Comparison of ENCODE assay signal across 13 cellular contexts in the genomic region with DNA sequence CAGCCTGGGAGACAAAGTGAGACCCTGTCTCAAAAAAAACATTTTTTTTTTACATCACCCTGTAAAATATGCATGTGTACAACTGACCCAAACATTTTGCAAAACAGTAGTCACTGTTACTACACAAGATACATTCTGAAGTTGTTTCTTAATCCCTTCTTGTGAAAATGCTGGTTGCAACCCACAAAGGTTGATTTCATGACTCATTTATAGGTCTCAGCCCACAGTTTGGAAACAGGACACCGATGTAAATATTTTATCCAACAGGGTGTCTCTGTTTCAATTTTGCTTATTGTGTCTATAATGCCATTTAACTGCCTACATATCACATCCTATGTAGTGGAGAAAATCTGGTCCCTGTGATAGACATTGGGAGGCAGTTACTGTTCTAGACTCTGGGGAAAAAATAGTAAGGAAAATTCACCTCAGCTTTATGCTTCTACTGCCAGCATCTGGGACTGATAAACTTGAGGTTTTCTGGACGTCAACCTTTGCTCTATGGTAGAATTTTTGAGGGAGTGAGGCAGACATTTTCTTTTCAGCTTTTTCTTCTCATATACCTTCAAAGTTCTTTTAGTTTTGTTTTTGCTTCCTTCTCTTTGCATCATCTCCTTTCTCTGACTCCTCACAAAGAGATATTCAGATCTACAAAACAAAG. TPM values are rescaled to one million over a fixed set of nuclear protein-coding genes. Genes with fewer than 3 reads are reported as not detected.
DNase-seq lines count a peak whose midpoint lies in the region; ATAC-seq and TF ChIP-seq lines count a peak whose summit lies in the region.
"Had no signal": no experiment of that assay in that cellular context is flagged by ENCODE, and none has a peak within 500 bp of the region (broad histone marks: within the 10 kb centered on the region; RNA-seq: fewer than 3 reads in every experiment).

No MANE protein-coding gene starts in this region.

- H3K9me3 Mint-ChIP-seq in CD4-positive, alpha-beta T cell, result no peaks in the 10 kb centered on the region
- H3K9me3 Mint-ChIP-seq in HFFc6, result no peaks in the 10 kb centered on the region
- H3K9me3 Mint-ChIP-seq in activated T-helper 2 cell treated with anti-CD3 and anti-CD28 coated beads, Interferon-gamma antibody, Interleukin-2, Interleukin-4, amounts not matched to agents 10 μg/mL and 5 μg/mL and 100 μg/mL, durations not matched to agents 14 hours and 24 hours and 36 hours, result no peaks in the 10 kb centered on the region
- H3K9me3 Mint-ChIP-seq: memory B cell had no signal

- TF ChIP-seq POLR2A in heart left ventricle (IDR thresholded peaks at IDR 0.05), result no peak

- H3K36me3 Mint-ChIP-seq in CD4-positive, alpha-beta T cell (ENCODE audit: low read depth), result peaks cover 17% of the 10 kb centered on the region
- no peaks in the 10 kb centered on the region for H3K36me3 Mint-ChIP-seq in HFFc6 (ENCODE audit: low read depth)
- peaks cover 25% of the 10 kb centered on the region for H3K36me3 Mint-ChIP-seq in activated T-helper 2 cell treated with anti-CD3 and anti-CD28 coated beads, Interferon-gamma antibody, Interleukin-2, Interleukin-4, amounts not matched to agents 10 μg/mL and 5 μg/mL and 100 μg/mL, durations not matched to agents 14 hours and 24 hours and 36 hours (ENCODE audit: low read depth)
- H3K36me3 Mint-ChIP-seq: memory B cell had no signal

- no peak overlapping the region for H3K4me3 ChIP-seq in heart left ventricle
- H3K4me3 ChIP-seq: vagina had no signal

- POLR2A ChIA-PET in CD4-positive, alpha-beta T cell (lab: Charles Lee), result interaction anchor here (1.0 to 3.3 kb wide), 2 partner anchors 26 to 76 kb away, joined by 3 to 18 read pairs; no protein-coding TSS in a partner anchor

- CTCF ChIA-PET in CD4-positive, alpha-beta T cell (lab: Charles Lee), result interaction anchor here (1.0 kb wide), 1 partner anchor 41 kb away, joined by 5 read pairs; no protein-coding TSS in a partner anchor

- no peak for ATAC-seq in CD4-positive, alpha-beta T cell (ENCODE audit: poor library complexity)
- ATAC-seq in heart left ventricle (no peak), esophagus mucosa (no peak), HG02938 (IDR thresholded peaks at IDR 0.05; ENCODE audit: unreplicated experiment) (no peak)

- TF ChIP-seq CTCF in CD4-positive, alpha-beta T cell (IDR thresholded peaks at IDR 0.05), result no peak
- no peak for TF ChIP-seq CTCF in HFFc6 (IDR thresholded peaks at IDR 0.05)
- TF ChIP-seq CTCF in heart left ventricle (IDR thresholded peaks at IDR 0.05), result no peak

- no peaks in the 10 kb centered on the region for H3K36me3 ChIP-seq in heart left ventricle
- H3K36me3 ChIP-seq: vagina had no signal

- 74 to 90% (median 85%) methylated on average over 2 of the region's 2 CpGs for WGBS in heart left ventricle, 4 donors

- peak overlapping the region; percentile 96 for H3K4me3 Mint-ChIP-seq in CD4-positive, alpha-beta T cell
- no peak overlapping the region for H3K4me3 Mint-ChIP-seq in HFFc6
- peak overlapping the region; percentile 92 for H3K4me3 Mint-ChIP-seq in activated T-helper 2 cell treated with anti-CD3 and anti-CD28 coated beads, Interferon-gamma antibody, Interleukin-2, Interleukin-4, amounts not matched to agents 10 μg/mL and 5 μg/mL and 100 μg/mL, durations not matched to agents 14 hours and 24 hours and 36 hours (ENCODE audit: low read depth)
- H3K4me3 Mint-ChIP-seq: memory B cell had no signal

- intact Hi-C loops in CD4-positive, alpha-beta T cell (cut with DNase I, micrococcal nuclease), result loop anchor here in 1 of 2 experiments (5.0 kb wide), 2 partner anchors 75 to 270 kb away; partner anchors contain the start of genes ADCK2 and MKRN1
- intact Hi-C loops in activated T-helper 2 cell treated with anti-CD3 and anti-CD28 coated beads, Interferon-gamma antibody, Interleukin-2, Interleukin-4, amounts not matched to agents 10 μg/mL and 5 μg/mL and 100 μg/mL, durations not matched to agents 14 hours and 24 hours and 36 hours (cut with micrococcal nuclease), result loop anchor here (1.0 to 5.0 kb wide), 10 partner anchors 14 to 520 kb away; partner anchors contain the start of genes BRAF, KDM7A, MKRN1 and NDUFB2
- intact Hi-C loops in heart left ventricle (cut with DNase I), result no loop called here

- no peaks in the 10 kb centered on the region for H3K9me3 ChIP-seq in CD4-positive, alpha-beta T cell (ENCODE audit: control insufficient read depth, low read length)
- H3K9me3 ChIP-seq in heart left ventricle, result no peaks in the 10 kb centered on the region
- H3K9me3 ChIP-seq: vagina had no signal

- H3K27me3 ChIP-seq in CD4-positive, alpha-beta T cell (ENCODE audit: control insufficient read depth, insufficient read depth, low read length), result no peaks in the 10 kb centered on the region
- peaks cover 0 to 39% (median 7%) of the 10 kb centered on the region in 9 donors for H3K27me3 ChIP-seq in heart left ventricle
- H3K27me3 ChIP-seq: vagina had no signal

- no peak overlapping the region for H3K27ac ChIP-seq in CD4-positive, alpha-beta T cell (ENCODE audit: low read depth, low read length)
- H3K27ac ChIP-seq in heart left ventricle, result no peak overlapping the region
- H3K27ac ChIP-seq: vagina had no signal

- peak overlapping the region; percentile 97 for H3K27ac Mint-ChIP-seq in CD4-positive, alpha-beta T cell
- no peak overlapping the region for H3K27ac Mint-ChIP-seq in HFFc6
- peak overlapping the region; percentile 95 for H3K27ac Mint-ChIP-seq in activated T-helper 2 cell treated with anti-CD3 and anti-CD28 coated beads, Interferon-gamma antibody, Interleukin-2, Interleukin-4, amounts not matched to agents 10 μg/mL and 5 μg/mL and 100 μg/mL, durations not matched to agents 14 hours and 24 hours and 36 hours
- H3K27ac Mint-ChIP-seq: memory B cell had no signal

- peaks cover 0 to 21% (median 2%) of the 10 kb centered on the region in 12 donors for H3K4me1 ChIP-seq in heart left ventricle

- peaks cover 37% of the 10 kb centered on the region for H3K4me1 Mint-ChIP-seq in CD4-positive, alpha-beta T cell (ENCODE audit: low read depth)
- peaks cover 24% of the 10 kb centered on the region for H3K4me1 Mint-ChIP-seq in HFFc6 (ENCODE audit: low read depth)
- H3K4me1 Mint-ChIP-seq in activated T-helper 2 cell treated with anti-CD3 and anti-CD28 coated beads, Interferon-gamma antibody, Interleukin-2, Interleukin-4, amounts not matched to agents 10 μg/mL and 5 μg/mL and 100 μg/mL, durations not matched to agents 14 hours and 24 hours and 36 hours (ENCODE audit: low read depth), result peaks cover 42% of the 10 kb centered on the region

- no peak for DNase-seq in CD4-positive, alpha-beta T cell
- DNase-seq in HFFc6 (peak; percentile 58), iris pigment epithelial cell (ENCODE audit: low read depth) (peak; percentile 92), heart left ventricle (no peak), DMS79 (lab: John Stamatoyannopoulos, UW) (no peak)
- DNase-seq in activated T-helper 2 cell treated with anti-CD3 and anti-CD28 coated beads, Interferon-gamma antibody, Interleukin-2, Interleukin-4, amounts not matched to agents 10 μg/mL and 5 μg/mL and 100 μg/mL, durations not matched to agents 14 hours and 24 hours and 36 hours (ENCODE audit: low spot score), result no peak
- DNase-seq: GDM1, NCI-H1417 treated with DMSO at 0.1 percent for 48 hours had no signal

- H3K27me3 Mint-ChIP-seq in CD4-positive, alpha-beta T cell, result no peaks in the 10 kb centered on the region
- H3K27me3 Mint-ChIP-seq in HFFc6 (ENCODE audit: insufficient read depth), result peaks cover 19% of the 10 kb centered on the region
- no peaks in the 10 kb centered on the region for H3K27me3 Mint-ChIP-seq in activated T-helper 2 cell treated with anti-CD3 and anti-CD28 coated beads, Interferon-gamma antibody, Interleukin-2, Interleukin-4, amounts not matched to agents 10 μg/mL and 5 μg/mL and 100 μg/mL, durations not matched to agents 14 hours and 24 hours and 36 hours (ENCODE audit: low read depth)

RNA-seq across cellular contexts. Expression of gene RAB19, which starts 1.6 kb away (rescaled TPM):
- total RNA-seq in CD4-positive, alpha-beta T cell, result 1 to 10 TPM; 1.6 to 2.8 TPM
- total RNA-seq in HFFc6 (2021; fragmentation: NEBNext Ultra II Directional; extraction: Animal tissue kit (Norgen Biotek cat#: 25700)), result not detected
- 12.5 and 14.5 TPM in 2 replicates for total RNA-seq in activated T-helper 2 cell treated with anti-CD3 and anti-CD28 coated beads, Interferon-gamma antibody, Interleukin-2, Interleukin-4, amounts not matched to agents 10 μg/mL and 5 μg/mL and 100 μg/mL, durations not matched to agents 14 hours and 24 hours and 36 hours
- total RNA-seq in heart left ventricle (not detected), esophagus mucosa (0.20 TPM)
- polyA plus RNA-seq in heart left ventricle, result not detected
- total RNA-seq: cardiac septum, vagina had no signal

RNA-seq across cellular contexts. Expression of gene SLC37A3, which starts 4.0 kb away (rescaled TPM):
- 10 to 100 TPM; 23.5 to 25.6 TPM for total RNA-seq in CD4-positive, alpha-beta T cell
- total RNA-seq in HFFc6 (2021; fragmentation: NEBNext Ultra II Directional; extraction: Animal tissue kit (Norgen Biotek cat#: 25700)), result 10 to 100 TPM; 26.3 to 32.8 (median 27.1) TPM
- 98.3 and 105 TPM in 2 replicates for total RNA-seq in activated T-helper 2 cell treated with anti-CD3 and anti-CD28 coated beads, Interferon-gamma antibody, Interleukin-2, Interleukin-4, amounts not matched to agents 10 μg/mL and 5 μg/mL and 100 μg/mL, durations not matched to agents 14 hours and 24 hours and 36 hours
- total RNA-seq in heart left ventricle (10 to 100 TPM in 5 of 9 donors, 1 to 10 TPM in 4; 6.5 to 16.1 (median 10.0) TPM), esophagus mucosa (14.4 TPM)
- polyA plus RNA-seq in heart left ventricle, result 1 to 10 TPM; 6.8 to 9.5 TPM

Comparison
In these comparisons a context has a peak if more than half of its experiments do, and no peak if none do; other contexts are left out.
1. DNase-seq: peak in HFFc6 (single experiment) and iris pigment epithelial cell (single experiment); none in CD4-positive, alpha-beta T cell (0 of 10), activated T-helper 2 cell treated with anti-CD3 and anti-CD28 coated beads, Interferon-gamma antibody, Interleukin-2, Interleukin-4, amounts not matched to agents 10 μg/mL and 5 μg/mL and 100 μg/mL, durations not matched to agents 14 hours and 24 hours and 36 hours (single experiment), heart left ventricle (0 of 5) and DMS79 (single experiment).